In genomic region chr22:27726726-27727449, GRCh38 we compare ENCODE assay signal across 9 cellular contexts.
DNase-seq lines count a peak whose midpoint lies in the region; ATAC-seq and TF ChIP-seq lines count a peak whose summit lies in the region.
"Had no signal": no experiment of that assay in that cellular context is flagged by ENCODE, and none has a peak within 500 bp of the region (broad histone marks: within the 10 kb centered on the region; RNA-seq: fewer than 3 reads in every experiment).

No MANE protein-coding gene starts in this region.

- H3K9me3 ChIP-seq in ascending aorta (no peaks in the 10 kb centered on the region), thoracic aorta (no peaks in the 10 kb centered on the region)

- DNase-seq in HK-2 (ENCODE audit: unreplicated experiment) (peak; percentile 20), ascending aorta (ENCODE audit: low spot score in 2 of 2) (peak; percentile 15 to 72), islet precursor cell (peak; percentile 69), thoracic aorta (ENCODE audit: low spot score) (no peak), left lobe of liver (ENCODE audit: low spot score) (no peak), nucleus accumbens (lab: John Stamatoyannopoulos, UW) (no peak)
- DNase-seq in activated CD8-positive, alpha-beta memory T cell treated with anti-CD3 and anti-CD28 coated beads for 24 hours = no peak

- H3K27ac ChIP-seq in ascending aorta = peak overlapping the region; percentile 10 to 56
- H3K27ac ChIP-seq in thoracic aorta = no peak overlapping the region
- H3K27ac ChIP-seq: VCaP had no signal

- no peak for TF ChIP-seq CTCF in ascending aorta (IDR thresholded peaks at IDR 0.05)
- TF ChIP-seq CTCF in thoracic aorta (IDR thresholded peaks at IDR 0.05) = no peak

- H3K4me1 ChIP-seq in ascending aorta (peaks cover 0 to 10% of the 10 kb centered on the region in 2 donors), thoracic aorta (ENCODE audit: control insufficient read depth in 1 of 2, low read depth in 2 of 2) (peaks cover 0 to 21% of the 10 kb centered on the region in 2 donors)

- intact Hi-C loops in ascending aorta (cut with DNase I) = no loop called here

- H3K4me3 ChIP-seq in ascending aorta = no peak overlapping the region
- no peak overlapping the region for H3K4me3 ChIP-seq in thoracic aorta

- H3K36me3 ChIP-seq in ascending aorta (no peaks in the 10 kb centered on the region), thoracic aorta (no peaks in the 10 kb centered on the region)

- H3K27me3 ChIP-seq in ascending aorta = no peaks in the 10 kb centered on the region
- H3K27me3 ChIP-seq in thoracic aorta (replicated peaks; ENCODE audit: insufficient read depth) = no peaks in the 10 kb centered on the region

- peak; percentile 74 for ATAC-seq in thoracic aorta (ENCODE audit: insufficient number of reproducible peaks, low FRiP score, low read depth)
- no peak for ATAC-seq in left lobe of liver
- no peak for ATAC-seq in GM21526 (IDR thresholded peaks at IDR 0.05; ENCODE audit: low FRiP score, unreplicated experiment)

Comparison
In these comparisons a context has a peak if more than half of its experiments do, and no peak if none do; other contexts are left out.
1. DNase-seq: peak in HK-2 (single experiment), ascending aorta (2 of 2) and islet precursor cell (single experiment); none in thoracic aorta (single experiment), activated CD8-positive, alpha-beta memory T cell treated with anti-CD3 and anti-CD28 coated beads for 24 hours (single experiment), left lobe of liver (single experiment) and nucleus accumbens (0 of 56).
2. H3K27ac ChIP-seq: peak in ascending aorta (2 of 2); none in thoracic aorta (0 of 2).